23 cellular contexts compared by ENCODE assay signal in the genomic region with DNA sequence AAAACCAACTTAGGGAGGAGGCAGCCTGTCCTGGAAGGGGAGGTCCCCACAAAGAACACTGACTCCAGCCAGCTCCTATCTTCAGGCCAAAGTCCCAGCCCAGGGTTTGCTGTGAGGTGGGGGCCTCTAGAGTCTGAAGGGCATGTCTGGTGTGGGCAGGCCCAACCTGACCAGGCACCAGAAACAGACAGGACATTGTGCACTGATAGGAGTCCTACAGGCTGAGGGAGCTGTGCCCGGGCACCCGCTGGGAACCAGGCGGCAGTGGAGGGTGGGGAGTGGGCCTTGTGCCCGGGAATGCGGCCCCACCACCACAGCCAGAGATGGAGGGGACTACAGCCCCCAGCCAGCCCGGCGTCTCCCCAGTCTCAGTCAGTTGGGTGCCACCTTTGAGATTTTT.
DNase-seq lines count a peak whose midpoint lies in the region; ATAC-seq and TF ChIP-seq lines count a peak whose summit lies in the region.
"Had no signal": no experiment of that assay in that cellular context is flagged by ENCODE, and none has a peak within 500 bp of the region (broad histone marks: within the 10 kb centered on the region; RNA-seq: fewer than 3 reads in every experiment).

No MANE protein-coding gene starts in this region.

- no peaks in the 10 kb centered on the region for H3K4me1 Mint-ChIP-seq in activated naive CD4-positive, alpha-beta T cell treated with anti-CD3 and anti-CD28 coated beads, Interleukin-2, amount 10 ng/mL, durations not matched to agents 7 days and 5 days
- H3K4me1 Mint-ChIP-seq in activated T-helper 2 cell treated with anti-CD3 and anti-CD28 coated beads, Interferon-gamma antibody, Interleukin-2, Interleukin-4, amounts not matched to agents 10 μg/mL and 5 μg/mL and 100 μg/mL, durations not matched to agents 14 hours and 24 hours and 36 hours (ENCODE audit: low read depth), result no peaks in the 10 kb centered on the region
- H3K4me1 Mint-ChIP-seq in naive thymus-derived CD4-positive, alpha-beta T cell, result no peaks in the 10 kb centered on the region
- H3K4me1 Mint-ChIP-seq: immature natural killer cell had no signal

- H3K4me3 Mint-ChIP-seq in activated naive CD4-positive, alpha-beta T cell treated with anti-CD3 and anti-CD28 coated beads, Interleukin-2, amount 10 ng/mL, durations not matched to agents 7 days and 5 days, result no peak overlapping the region
- no peak overlapping the region for H3K4me3 Mint-ChIP-seq in activated T-helper 2 cell treated with anti-CD3 and anti-CD28 coated beads, Interferon-gamma antibody, Interleukin-2, Interleukin-4, amounts not matched to agents 10 μg/mL and 5 μg/mL and 100 μg/mL, durations not matched to agents 14 hours and 24 hours and 36 hours (ENCODE audit: low read depth)
- H3K4me3 Mint-ChIP-seq in naive thymus-derived CD4-positive, alpha-beta T cell, result no peak overlapping the region
- H3K4me3 Mint-ChIP-seq: activated CD8-positive, alpha-beta T cell treated with anti-CD3 and anti-CD28 coated beads, Interleukin-2, amount 10 ng/mL, durations not matched to agents 7 days and 5 days; immature natural killer cell; T-helper 1 cell treated with Interleukin-12 subunit alpha and Interleukin-12 subunit beta and Interleukin-4 antibody, amounts not matched to agents 30 μg/mL and 1 μg/mL, for 36 hours had no signal

- CTCF ChIA-PET in activated naive CD4-positive, alpha-beta T cell treated with anti-CD3 and anti-CD28 coated beads, Interleukin-2, amount 10 ng/mL, durations not matched to agents 7 days and 5 days (lab: Charles Lee), result interaction anchor here (1.3 kb wide), 1 partner anchor 61 kb away, joined by 3 read pairs; no protein-coding TSS in a partner anchor
- CTCF ChIA-PET in naive thymus-derived CD4-positive, alpha-beta T cell (lab: Charles Lee), result no interaction called here

- H3K27me3 Mint-ChIP-seq in activated naive CD4-positive, alpha-beta T cell treated with anti-CD3 and anti-CD28 coated beads, Interleukin-2, amount 10 ng/mL, durations not matched to agents 7 days and 5 days, result peaks cover 3% of the 10 kb centered on the region
- peaks cover 2% of the 10 kb centered on the region for H3K27me3 Mint-ChIP-seq in activated T-helper 2 cell treated with anti-CD3 and anti-CD28 coated beads, Interferon-gamma antibody, Interleukin-2, Interleukin-4, amounts not matched to agents 10 μg/mL and 5 μg/mL and 100 μg/mL, durations not matched to agents 14 hours and 24 hours and 36 hours (ENCODE audit: low read depth)
- peaks cover 0 to 9% (median 0%) of the 10 kb centered on the region in 5 donors for H3K27me3 Mint-ChIP-seq in naive thymus-derived CD4-positive, alpha-beta T cell

- H3K9me3 Mint-ChIP-seq in activated naive CD4-positive, alpha-beta T cell treated with anti-CD3 and anti-CD28 coated beads, Interleukin-2, amount 10 ng/mL, durations not matched to agents 7 days and 5 days, result peaks cover 14% of the 10 kb centered on the region
- peaks cover 13% of the 10 kb centered on the region for H3K9me3 Mint-ChIP-seq in activated T-helper 2 cell treated with anti-CD3 and anti-CD28 coated beads, Interferon-gamma antibody, Interleukin-2, Interleukin-4, amounts not matched to agents 10 μg/mL and 5 μg/mL and 100 μg/mL, durations not matched to agents 14 hours and 24 hours and 36 hours
- H3K9me3 Mint-ChIP-seq in naive thymus-derived CD4-positive, alpha-beta T cell, result peaks cover 8 to 26% (median 15%) of the 10 kb centered on the region in 11 donors

- ATAC-seq in upper lobe of right lung, result no peak
- no peak for ATAC-seq in HG03108 (IDR thresholded peaks at IDR 0.05; ENCODE audit: unreplicated experiment)
- ATAC-seq in naive thymus-derived CD4-positive, alpha-beta T cell, result no peak
- ATAC-seq in GM21529 (IDR thresholded peaks at IDR 0.05; ENCODE audit: unreplicated experiment), result no peak
- ATAC-seq: activated CD8-positive, alpha-beta T cell treated with anti-CD3 and anti-CD28 coated beads, Interleukin-2, amount 10 ng/mL, durations not matched to agents 7 days and 5 days had no signal

- H3K9me3 ChIP-seq in upper lobe of right lung, result no peaks in the 10 kb centered on the region
- H3K9me3 ChIP-seq in naive thymus-derived CD4-positive, alpha-beta T cell (ENCODE audit: control insufficient read depth in 2 of 3, low read length in 3 of 3), result peaks cover 0 to 4% (median 0%) of the 10 kb centered on the region in 3 experiments
- H3K9me3 ChIP-seq: ovary had no signal

- no peaks in the 10 kb centered on the region for H3K4me1 ChIP-seq in upper lobe of right lung
- no peaks in the 10 kb centered on the region for H3K4me1 ChIP-seq in naive thymus-derived CD4-positive, alpha-beta T cell (ENCODE audit: control insufficient read depth in 2 of 2, insufficient read depth in 2 of 2, low read length in 2 of 2)

- DNase-seq in activated naive CD4-positive, alpha-beta T cell treated with anti-CD3 and anti-CD28 coated beads, Interleukin-2, amount 10 ng/mL, durations not matched to agents 7 days and 5 days, result peak; percentile 5
- DNase-seq in activated naive CD4-positive, alpha-beta T cell treated with anti-CD3 and anti-CD28 coated beads, Interleukin-2, amount 50 U/mL, for 16 hours, result no peak
- peak; percentile 6 for DNase-seq in activated T-helper 2 cell treated with anti-CD3 and anti-CD28 coated beads, Interferon-gamma antibody, Interleukin-2, Interleukin-4, amounts not matched to agents 10 μg/mL and 5 μg/mL and 100 μg/mL, durations not matched to agents 14 hours and 24 hours and 36 hours (ENCODE audit: low spot score)
- DNase-seq in mesenteric fat pad (ENCODE audit: low spot score) (peak; percentile 85), upper lobe of right lung (peak; percentile 39)
- no peak for DNase-seq in naive thymus-derived CD4-positive, alpha-beta T cell
- DNase-seq: activated CD8-positive, alpha-beta T cell treated with anti-CD3 and anti-CD28 coated beads, Interleukin-2, amount 10 ng/mL, durations not matched to agents 7 days and 5 days; activated effector memory CD4-positive, alpha-beta T cell treated with Interleukin-2 at 50 U/mL for 16 hours; amygdala; caudate nucleus; effector CD4-positive, alpha-beta T cell; immature natural killer cell; NCI-H1092; NCI-H2081 treated with DMSO at 0.1 percent for 48 hours; NCI-H526; SHP77 treated with DMSO at 0.1 percent for 48 hours; stimulated activated CD4-positive, alpha-beta T cell treated with anti-CD3 and anti-CD28 coated beads, Interleukin-4, amount 100 ng/mL, for 1 hour; WERI-Rb-1 had no signal

- H3K36me3 Mint-ChIP-seq in activated naive CD4-positive, alpha-beta T cell treated with anti-CD3 and anti-CD28 coated beads, Interleukin-2, amount 10 ng/mL, durations not matched to agents 7 days and 5 days, result no peaks in the 10 kb centered on the region
- H3K36me3 Mint-ChIP-seq in activated T-helper 2 cell treated with anti-CD3 and anti-CD28 coated beads, Interferon-gamma antibody, Interleukin-2, Interleukin-4, amounts not matched to agents 10 μg/mL and 5 μg/mL and 100 μg/mL, durations not matched to agents 14 hours and 24 hours and 36 hours (ENCODE audit: low read depth), result no peaks in the 10 kb centered on the region
- peaks cover 0 to 10% (median 4%) of the 10 kb centered on the region in 5 donors for H3K36me3 Mint-ChIP-seq in naive thymus-derived CD4-positive, alpha-beta T cell

- POLR2A ChIA-PET in naive thymus-derived CD4-positive, alpha-beta T cell (lab: Charles Lee), result interaction anchor here (0.5 kb wide), 1 partner anchor 316 kb away, joined by 6 read pairs; no protein-coding TSS in a partner anchor

- H3K36me3 ChIP-seq in upper lobe of right lung, result no peaks in the 10 kb centered on the region
- H3K36me3 ChIP-seq in naive thymus-derived CD4-positive, alpha-beta T cell (ENCODE audit: control insufficient read depth in 2 of 3, insufficient read depth in 3 of 3, low read length in 3 of 3), result no peaks in the 10 kb centered on the region
- H3K36me3 ChIP-seq: ovary, WERI-Rb-1 had no signal

- intact Hi-C loops in activated T-helper 2 cell treated with anti-CD3 and anti-CD28 coated beads, Interferon-gamma antibody, Interleukin-2, Interleukin-4, amounts not matched to agents 10 μg/mL and 5 μg/mL and 100 μg/mL, durations not matched to agents 14 hours and 24 hours and 36 hours (cut with micrococcal nuclease), result no loop called here
- intact Hi-C loops in upper lobe of right lung (cut with DNase I), result no loop called here
- intact Hi-C loops in naive thymus-derived CD4-positive, alpha-beta T cell (cut with micrococcal nuclease), result no loop called here

- TF ChIP-seq CTCF in upper lobe of right lung (IDR thresholded peaks at IDR 0.05), result no peak

- H3K27me3 ChIP-seq in upper lobe of right lung, result no peaks in the 10 kb centered on the region
- H3K27me3 ChIP-seq in naive thymus-derived CD4-positive, alpha-beta T cell (ENCODE audit: control insufficient read depth in 2 of 2, insufficient read depth in 2 of 2, low read length in 2 of 2), result no peaks in the 10 kb centered on the region
- H3K27me3 ChIP-seq: ovary had no signal

- no peak overlapping the region for H3K27ac ChIP-seq in upper lobe of right lung
- H3K27ac ChIP-seq in naive thymus-derived CD4-positive, alpha-beta T cell (ENCODE audit: low read depth, low read length), result no peak overlapping the region
- H3K27ac ChIP-seq: KMS-11, ovary, WERI-Rb-1 had no signal

- no peak overlapping the region for H3K4me3 ChIP-seq in upper lobe of right lung
- H3K4me3 ChIP-seq in naive thymus-derived CD4-positive, alpha-beta T cell (ENCODE audit: low read length), result no peak overlapping the region
- H3K4me3 ChIP-seq: ovary had no signal

- H3K27ac Mint-ChIP-seq in activated naive CD4-positive, alpha-beta T cell treated with anti-CD3 and anti-CD28 coated beads, Interleukin-2, amount 10 ng/mL, durations not matched to agents 7 days and 5 days, result no peak overlapping the region
- no peak overlapping the region for H3K27ac Mint-ChIP-seq in activated T-helper 2 cell treated with anti-CD3 and anti-CD28 coated beads, Interferon-gamma antibody, Interleukin-2, Interleukin-4, amounts not matched to agents 10 μg/mL and 5 μg/mL and 100 μg/mL, durations not matched to agents 14 hours and 24 hours and 36 hours
- peak overlapping the region in 1 of 9 donors; percentile 4 for H3K27ac Mint-ChIP-seq in naive thymus-derived CD4-positive, alpha-beta T cell
- H3K27ac Mint-ChIP-seq: activated CD8-positive, alpha-beta T cell treated with anti-CD3 and anti-CD28 coated beads, Interleukin-2, amount 10 ng/mL, durations not matched to agents 7 days and 5 days; immature natural killer cell; T-helper 1 cell treated with Interleukin-12 subunit alpha and Interleukin-12 subunit beta and Interleukin-4 antibody, amounts not matched to agents 30 μg/mL and 1 μg/mL, for 36 hours had no signal

Comparison
In these comparisons a context has a peak if more than half of its experiments do, and no peak if none do; other contexts are left out.
1. DNase-seq: peak in activated naive CD4-positive, alpha-beta T cell treated with anti-CD3 and anti-CD28 coated beads, Interleukin-2, amount 10 ng/mL, durations not matched to agents 7 days and 5 days (single experiment), activated T-helper 2 cell treated with anti-CD3 and anti-CD28 coated beads, Interferon-gamma antibody, Interleukin-2, Interleukin-4, amounts not matched to agents 10 μg/mL and 5 μg/mL and 100 μg/mL, durations not matched to agents 14 hours and 24 hours and 36 hours (single experiment), mesenteric fat pad (single experiment) and upper lobe of right lung (single experiment); none in activated naive CD4-positive, alpha-beta T cell treated with anti-CD3 and anti-CD28 coated beads, Interleukin-2, amount 50 U/mL, for 16 hours (single experiment) and naive thymus-derived CD4-positive, alpha-beta T cell (0 of 9).